In genomic region chr15:44718927-44719292, GRCh38 we compare ENCODE assay signal across 12 cellular contexts. TPM values are rescaled to one million over a fixed set of nuclear protein-coding genes. Genes with fewer than 3 reads are reported as not detected.
DNase-seq lines count a peak whose midpoint lies in the region; ATAC-seq and TF ChIP-seq lines count a peak whose summit lies in the region.
"Had no signal": no experiment of that assay in that cellular context is flagged by ENCODE, and none has a peak within 500 bp of the region (broad histone marks: within the 10 kb centered on the region; RNA-seq: fewer than 3 reads in every experiment).

No MANE protein-coding gene starts in this region.

- BruUV-seq in A673 (replicated peaks; lab: Mats Ljungman, UMichigan), result no TSS peak

- ATAC-seq in GM18520 (IDR thresholded peaks at IDR 0.05; ENCODE audit: unreplicated experiment), result peak; percentile 1

- peaks cover 81% of the 10 kb centered on the region for H3K4me1 Mint-ChIP-seq in activated naive CD8-positive, alpha-beta T cell treated with anti-CD3 and anti-CD28 coated beads for 36 hours

- peak overlapping the region; percentile 99 for H3K27ac Mint-ChIP-seq in activated naive CD8-positive, alpha-beta T cell treated with anti-CD3 and anti-CD28 coated beads for 36 hours
- H3K27ac Mint-ChIP-seq: H9 had no signal

- H3K9me3 Mint-ChIP-seq in activated naive CD8-positive, alpha-beta T cell treated with anti-CD3 and anti-CD28 coated beads for 36 hours, result no peaks in the 10 kb centered on the region
- H3K9me3 Mint-ChIP-seq: H9 had no signal

- intact Hi-C loops in A673 (cut with micrococcal nuclease; ENCODE audit: unreplicated experiment), result no loop called here
- intact Hi-C loops in sigmoid colon (cut with DNase I), result loop anchor here (10.0 kb wide), 1 partner anchor 466 kb away; the partner anchor contains the start of gene SHF

- TF ChIP-seq EP300 in sigmoid colon (IDR thresholded peaks at IDR 0.05), result no peak

- no peaks in the 10 kb centered on the region for H3K9me3 ChIP-seq in A673 (ENCODE audit: low read depth, low read length, poor library complexity, severe bottlenecking)
- no peaks in the 10 kb centered on the region for H3K9me3 ChIP-seq in sigmoid colon

- POLR2A ChIA-PET in A673 (lab: Charles Lee; ENCODE audit: low non-redundant PET), result no interaction called here

- DNase-seq in A673 (ENCODE audit: low spot score) (no peak), sigmoid colon (no peak), NCI-H128 (lab: John Stamatoyannopoulos, UW; ENCODE audit: unreplicated experiment) (no peak), putamen (ENCODE audit: low spot score) (no peak)
- DNase-seq in activated naive CD8-positive, alpha-beta T cell treated with anti-CD3 and anti-CD28 coated beads for 36 hours, result no peak
- DNase-seq: activated gamma-delta T cell, foreskin melanocyte, H9, kidney glomerular epithelial cell, NCI-H2029, occipital lobe had no signal

- H3K36me3 Mint-ChIP-seq in activated naive CD8-positive, alpha-beta T cell treated with anti-CD3 and anti-CD28 coated beads for 36 hours, result peaks cover 68% of the 10 kb centered on the region

- TF ChIP-seq POLR2A in sigmoid colon (IDR thresholded peaks at IDR 0.05), result no peak

- H3K4me1 ChIP-seq in A673 (ENCODE audit: insufficient read depth, low read length, poor library complexity, severe bottlenecking) (peaks cover 27% of the 10 kb centered on the region), sigmoid colon (peaks cover 0 to 23% (median 13%) of the 10 kb centered on the region in 4 donors)

- peaks cover 3% of the 10 kb centered on the region for H3K27me3 Mint-ChIP-seq in activated naive CD8-positive, alpha-beta T cell treated with anti-CD3 and anti-CD28 coated beads for 36 hours

- H3K4me3 ChIP-seq in A673 (ENCODE audit: low read depth, low read length, poor library complexity, severe bottlenecking) (no peak overlapping the region), sigmoid colon (no peak overlapping the region)

- H3K27ac ChIP-seq in A673 (ENCODE audit: low read depth, low read length, poor library complexity, severe bottlenecking) (peak overlapping the region; percentile 27), sigmoid colon (peak overlapping the region in 2 of 4 donors; percentile 3 to 46)

- CTCF ChIA-PET in A673 (lab: Charles Lee), result no interaction called here

- WGBS in sigmoid colon, 2 donors, result 87 to 89% methylated on average over 8 of the region's 8 CpGs

- H3K36me3 ChIP-seq in A673 (ENCODE audit: insufficient read depth, low read length, poor library complexity, severe bottlenecking) (peaks cover 51% of the 10 kb centered on the region), sigmoid colon (peaks cover 15 to 46% (median 40%) of the 10 kb centered on the region in 4 donors)

- peak overlapping the region; percentile 66 for H3K4me3 Mint-ChIP-seq in activated naive CD8-positive, alpha-beta T cell treated with anti-CD3 and anti-CD28 coated beads for 36 hours
- H3K4me3 Mint-ChIP-seq: H9 had no signal

- no peaks in the 10 kb centered on the region for H3K27me3 ChIP-seq in A673 (replicated peaks; ENCODE audit: insufficient read depth, low read depth, low read length, poor library complexity)
- H3K27me3 ChIP-seq in sigmoid colon, result no peaks in the 10 kb centered on the region

- TF ChIP-seq CTCF in A673 (conservative IDR thresholded peaks at IDR 0.05; ENCODE audit: low read depth, low read length) (no peak), sigmoid colon (IDR thresholded peaks at IDR 0.05) (no peak)

RNA-seq across cellular contexts. Expression of gene B2M, which starts 7.6 kb away (rescaled TPM):
- total RNA-seq in A673 (2021) (1,596 and 1,873 TPM in 2 replicates), sigmoid colon (1,000 to 10,000 TPM; 1,906 to 2,799 (median 2,534) TPM)
- total RNA-seq in activated naive CD8-positive, alpha-beta T cell treated with anti-CD3 and anti-CD28 coated beads for 36 hours, result 1,000 to 10,000 TPM; 3,772 to 3,785 TPM
- 1,000 to 10,000 TPM; 3,109 to 8,584 (median 4,774) TPM for polyA plus RNA-seq in sigmoid colon

RNA-seq across cellular contexts. Expression of gene PATL2, which starts 7.8 kb away (rescaled TPM):
- 1.2 and 1.6 TPM in 2 replicates for total RNA-seq in A673 (2021)
- total RNA-seq in activated naive CD8-positive, alpha-beta T cell treated with anti-CD3 and anti-CD28 coated beads for 36 hours, result 1 to 10 TPM; 7.0 to 8.6 TPM
- under 1 TPM in 3 of 4 donors, not detected in 1; 0.41 to 0.66 (median 0.55) TPM for total RNA-seq in sigmoid colon
- 1 to 10 TPM; 1.2 to 8.1 (median 1.2) TPM for polyA plus RNA-seq in sigmoid colon

RNA-seq across cellular contexts. Expression of gene TRIM69, which starts 17.4 kb away (rescaled TPM):
- 61.0 and 64.4 TPM in 2 replicates for total RNA-seq in A673 (2021)
- total RNA-seq in activated naive CD8-positive, alpha-beta T cell treated with anti-CD3 and anti-CD28 coated beads for 36 hours, result 10 to 100 TPM; 70.6 to 71.0 TPM
- 10 to 100 TPM; 22.5 to 34.9 (median 29.5) TPM for total RNA-seq in sigmoid colon
- polyA plus RNA-seq in sigmoid colon, result 10 to 100 TPM; 12.6 to 38.6 (median 17.1) TPM

RNA-seq across cellular contexts. Expression of gene SPG11, which starts 55.4 kb away (rescaled TPM):
- total RNA-seq in A673 (2021), result 55.4 and 68.5 TPM in 2 replicates
- 10 to 100 TPM; 47.6 to 51.5 TPM for total RNA-seq in activated naive CD8-positive, alpha-beta T cell treated with anti-CD3 and anti-CD28 coated beads for 36 hours
- total RNA-seq in sigmoid colon, result 10 to 100 TPM; 56.7 to 88.1 (median 64.9) TPM
- 10 to 100 TPM; 12.9 to 40.0 (median 17.4) TPM for polyA plus RNA-seq in sigmoid colon
